ENCODE assay signal across 23 cellular contexts in genomic region chr14:30708157-30708556, GRCh38.
"Had no signal": no experiment of that assay in that cellular context is flagged by ENCODE, and none has a peak within 500 bp of the region (broad histone marks: within the 10 kb centered on the region; RNA-seq: fewer than 3 reads in every experiment).

No MANE protein-coding gene starts in this region.

- H3K4me3 Mint-ChIP-seq: activated naive CD4-positive, alpha-beta T cell treated with anti-CD3 and anti-CD28 coated beads for 36 hours; activated naive CD8-positive, alpha-beta T cell treated with anti-CD3 and anti-CD28 coated beads, Interleukin-2, amount 50 U/mL, for 24 hours; activated T-cell treated with anti-CD3 and anti-CD28 coated beads, Interleukin-2, amount 50 U/mL, for 4 hours; brain; stimulated activated effector memory CD8-positive, alpha-beta T cell treated with anti-CD3 and anti-CD28 coated beads, Interleukin-12 subunit alpha, Interleukin-12 subunit beta, amount 100 ng/mL, for 72 hours had no signal

- H3K9me3 Mint-ChIP-seq: activated naive CD4-positive, alpha-beta T cell treated with anti-CD3 and anti-CD28 coated beads for 36 hours; activated naive CD8-positive, alpha-beta T cell treated with anti-CD3 and anti-CD28 coated beads, Interleukin-2, amount 50 U/mL, for 24 hours; activated T-cell treated with anti-CD3 and anti-CD28 coated beads, Interleukin-2, amount 50 U/mL, for 4 hours; brain; stimulated activated effector memory CD8-positive, alpha-beta T cell treated with anti-CD3 and anti-CD28 coated beads, Interleukin-12 subunit alpha, Interleukin-12 subunit beta, amount 100 ng/mL, for 72 hours had no signal

- H3K4me1 Mint-ChIP-seq: activated naive CD8-positive, alpha-beta T cell treated with anti-CD3 and anti-CD28 coated beads, Interleukin-2, amount 50 U/mL, for 24 hours; brain; stimulated activated effector memory CD8-positive, alpha-beta T cell treated with anti-CD3 and anti-CD28 coated beads, Interleukin-12 subunit alpha, Interleukin-12 subunit beta, amount 100 ng/mL, for 72 hours had no signal

- H3K27ac ChIP-seq: dorsolateral prefrontal cortex, epithelial cell of prostate, testis, upper lobe of left lung had no signal

- H3K9me3 ChIP-seq: testis, upper lobe of left lung had no signal

- H3K4me3 ChIP-seq: dorsolateral prefrontal cortex, smooth muscle cell, testis, upper lobe of left lung had no signal

- H3K27me3 ChIP-seq: dorsolateral prefrontal cortex, testis, upper lobe of left lung had no signal

- H3K27ac Mint-ChIP-seq: activated naive CD4-positive, alpha-beta T cell treated with anti-CD3 and anti-CD28 coated beads for 36 hours; activated naive CD8-positive, alpha-beta T cell treated with anti-CD3 and anti-CD28 coated beads, Interleukin-2, amount 50 U/mL, for 24 hours; stimulated activated effector memory CD8-positive, alpha-beta T cell treated with anti-CD3 and anti-CD28 coated beads, Interleukin-12 subunit alpha, Interleukin-12 subunit beta, amount 100 ng/mL, for 72 hours had no signal

- H3K4me1 ChIP-seq: testis, upper lobe of left lung had no signal

- ATAC-seq: activated CD4-positive, CD25-positive, alpha-beta regulatory T cell treated with anti-CD3 and anti-CD28 coated beads, Interleukin-2, amount 50 U/mL, for 24 hours; activated naive CD8-positive, alpha-beta T cell treated with anti-CD3 and anti-CD28 coated beads, Interleukin-2, amount 50 U/mL, for 24 hours; activated T-cell treated with anti-CD3 and anti-CD28 coated beads, Interleukin-2, amount 50 U/mL, for 4 hours; left lobe of liver; sciatic nerve; stimulated activated effector memory CD8-positive, alpha-beta T cell treated with anti-CD3 and anti-CD28 coated beads, Interleukin-12 subunit alpha, Interleukin-12 subunit beta, amount 100 ng/mL, for 72 hours had no signal

- H3K27me3 Mint-ChIP-seq: activated naive CD8-positive, alpha-beta T cell treated with anti-CD3 and anti-CD28 coated beads, Interleukin-2, amount 50 U/mL, for 24 hours; brain had no signal

- DNase-seq: activated CD4-positive, alpha-beta T cell treated with anti-CD3 and anti-CD28 coated beads, Interleukin-2, amount 50 U/mL, for 1 hour; activated CD8-positive, alpha-beta memory T cell treated with anti-CD3 and anti-CD28 coated beads, Interleukin-2, amount 50 U/mL, for 4 hours; activated naive CD4-positive, alpha-beta T cell treated with anti-CD3 and anti-CD28 coated beads for 36 hours; activated naive CD8-positive, alpha-beta T cell treated with anti-CD3 and anti-CD28 coated beads, Interleukin-2, amount 50 U/mL, for 24 hours; activated T-cell treated with anti-CD3 and anti-CD28 coated beads, Interleukin-2, amount 50 U/mL, for 4 hours; anterior cingulate cortex; central memory CD4-positive, alpha-beta T cell; dorsolateral prefrontal cortex; foreskin fibroblast; hippocampal formation; kidney; midbrain; stimulated activated CD4-positive, alpha-beta T cell treated with anti-CD3 and anti-CD28 coated beads, Interleukin-4, amount 100 ng/mL, for 24 hours; T1000; testis; upper lobe of left lung had no signal
